In the genomic region with DNA sequence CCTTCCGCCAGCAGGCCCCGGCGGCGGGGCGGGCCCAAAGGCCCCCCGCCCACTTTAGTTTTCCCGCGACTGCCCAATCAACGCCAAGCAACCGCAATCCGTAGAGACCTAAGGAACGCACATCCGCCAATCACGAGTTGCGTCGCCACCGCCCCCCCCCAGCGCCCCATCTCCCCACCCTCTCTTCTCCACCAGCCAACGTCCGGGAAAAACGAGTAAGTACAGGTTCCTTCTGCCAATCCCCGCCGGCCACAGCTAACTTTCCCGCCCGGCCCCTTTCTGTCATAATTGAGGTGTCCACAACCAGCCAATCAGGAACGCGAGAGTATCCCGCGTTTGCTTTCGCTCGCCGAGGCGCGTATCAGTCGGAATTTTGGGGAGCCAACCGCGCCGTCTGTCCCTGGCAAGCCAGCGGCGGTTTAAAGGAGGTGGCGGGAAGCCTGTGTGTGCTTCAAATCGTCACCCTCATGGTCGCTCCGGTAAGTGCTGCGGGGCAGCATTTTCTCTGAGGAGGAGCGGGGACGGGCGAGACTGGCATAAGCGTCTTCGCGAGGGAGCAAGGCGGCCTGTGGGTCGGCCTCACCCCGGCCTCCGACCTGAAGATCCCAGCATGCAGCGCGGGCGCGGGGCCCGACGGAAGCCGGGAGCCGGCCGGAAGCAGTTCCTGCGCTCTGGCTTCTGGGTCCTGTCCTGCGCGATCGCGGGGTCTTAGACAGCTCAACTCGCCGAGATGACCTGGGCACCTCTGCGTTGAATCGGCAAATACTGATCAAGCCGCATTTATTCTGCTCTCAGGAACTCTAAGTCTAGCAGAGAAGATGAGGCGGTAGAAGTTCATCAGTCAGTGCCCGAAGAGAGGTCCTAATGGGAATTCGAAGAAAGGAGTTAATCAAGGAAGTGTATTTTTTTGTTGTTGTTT, we compare ENCODE assay signal across 8 cellular contexts.
A peak's percentile ranks its signal among the peaks of the same experiment; 100 is the strongest.
DNase-seq lines count a peak whose midpoint lies in the region; ATAC-seq lines count a peak whose summit lies in the region.

Gene MIS12, plus strand, starts transcription at position 361 of the 919 bp plus-strand sequence. CDS start 2,297 bp downstream, outside the sequence.

- ATAC-seq in GM19023 (IDR thresholded peaks at IDR 0.05; ENCODE audit: unreplicated experiment): peak; percentile 80
- peak; percentile 81 for ATAC-seq in HG03280 (IDR thresholded peaks at IDR 0.05; ENCODE audit: unreplicated experiment)

- DNase-seq in AG08395 (ENCODE audit: low spot score) (peak; percentile 99), NCI-H345 treated with DMSO at 0.1 percent for 48 hours (lab: John Stamatoyannopoulos, UW; ENCODE audit: unreplicated experiment) (peak; percentile 91), inferior parietal cortex (ENCODE audit: extremely low spot score) (peak; percentile 96)
- DNase-seq in activated CD4-positive, CD25-positive, alpha-beta regulatory T cell (lab: John Stamatoyannopoulos, UW): peak; percentile 91 to 96 (median 94)
- DNase-seq in central memory CD4-positive, alpha-beta T cell: peak; percentile 99
- peak; percentile 94 to 97 for DNase-seq in stimulated activated CD4-positive, alpha-beta T cell treated with anti-CD3 and anti-CD28 coated beads, Interleukin-12 subunit alpha, Interleukin-12 subunit beta, amount 100 ng/mL, for 24 hours (ENCODE audit: low read depth in 2 of 2)

Comparison
In these comparisons a context has a peak if more than half of its experiments do, and no peak if none do; other contexts are left out.
1. Peak in every context shown above with its lines: DNase-seq and ATAC-seq.